In genomic region chr12:131283191-131283861, GRCh38 we compare ENCODE assay signal across 1 cellular context.
TF ChIP-seq lines count a peak whose summit lies in the region.

No MANE protein-coding gene starts in this region.

TF ChIP-seq in K562, 482 proteins besides CTCF, POLR2A, EP300 and RAD21 (continued from another document):
- TF ChIP-seq DEAF1 (CRISPR knock-in tag; IDR thresholded peaks at IDR 0.05) (no peak), TAL1 (IDR thresholded peaks at IDR 0.05) (no peak), AFF4 (CRISPR knock-in tag; IDR thresholded peaks at IDR 0.05) (no peak), ZNF140 (CRISPR knock-in tag; IDR thresholded peaks at IDR 0.05) (no peak), MCM7 (IDR thresholded peaks at IDR 0.05) (0 out of 4 replicates have a peak, but pooled peaks of 1 of the 2 experiments have one; percentile 65), ZNF224 (CRISPR knock-in tag; IDR thresholded peaks at IDR 0.05) (no peak), ZNF197 (CRISPR knock-in tag; IDR thresholded peaks at IDR 0.05; ENCODE audit: low read depth) (no peak), ZNF79 (CRISPR knock-in tag; IDR thresholded peaks at IDR 0.05; ENCODE audit: low read depth) (no peak), ZBTB34 (CRISPR knock-in tag; IDR thresholded peaks at IDR 0.05) (no peak), NBN (IDR thresholded peaks at IDR 0.05; ENCODE audit: low read depth) (no peak), ZNF445 (CRISPR knock-in tag; IDR thresholded peaks at IDR 0.05; ENCODE audit: low read depth) (no peak), MEF2A (IDR thresholded peaks at IDR 0.05; ENCODE audit: control insufficient read depth, low read depth, low read length) (no peak), TGIF2 (CRISPR knock-in tag; IDR thresholded peaks at IDR 0.05) (no peak), ZNF23 (CRISPR knock-in tag; IDR thresholded peaks at IDR 0.05) (no peak), ZNF699 (CRISPR knock-in tag; IDR thresholded peaks at IDR 0.05; ENCODE audit: insufficient replicate concordance) (no peak), PHB2 (IDR thresholded peaks at IDR 0.05; ENCODE audit: low read depth) (peak; percentile 42; the same call in 1 of the 2 replicates), NCOA4 (IDR thresholded peaks at IDR 0.05; ENCODE audit: partially characterized antibody) (peak; percentile 54), TRIM24 (IDR thresholded peaks at IDR 0.05) (0 out of 4 replicates have a peak, but pooled peaks of 1 of the 2 experiments have one; percentile 7), RFX5 (IDR thresholded peaks at IDR 0.05; ENCODE audit: low read depth, low read length) (no peak), RBM17 (IDR thresholded peaks at IDR 0.05; ENCODE audit: borderline replicate concordance, low read depth, low read length) (no peak), SMARCC2 (IDR thresholded peaks at IDR 0.05; ENCODE audit: low read depth) (no peak), ZNF589 (CRISPR knock-in tag; IDR thresholded peaks at IDR 0.05; ENCODE audit: low read depth) (no peak), HDGF (IDR thresholded peaks at IDR 0.05) (0 out of 2 replicates have a peak, but pooled peaks have one; percentile 43), ZNF830 (CRISPR knock-in tag; IDR thresholded peaks at IDR 0.05) (no peak), RBM39 (optimal IDR thresholded peaks at IDR 0.05; ENCODE audit: low read depth, low read length) (no peak), ZBTB26 (CRISPR knock-in tag; IDR thresholded peaks at IDR 0.05) (peak; percentile 42; the same call in 1 of the 2 replicates), E2F6 (IDR thresholded peaks at IDR 0.05; ENCODE audit: borderline replicate concordance in 1 of 2, extremely low read depth in 1 of 2, insufficient read depth in 1 of 2, insufficient read length in 1 of 2, low read depth in 1 of 2, low read length in 1 of 2, poor library complexity in 1 of 2, severe bottlenecking in 1 of 2) (no peak), HLTF (IDR thresholded peaks at IDR 0.05) (0 out of 2 replicates have a peak, but pooled peaks have one; percentile 54), ZNF12 (CRISPR knock-in tag; IDR thresholded peaks at IDR 0.05) (no peak)
- TF ChIP-seq, protein P1, sequence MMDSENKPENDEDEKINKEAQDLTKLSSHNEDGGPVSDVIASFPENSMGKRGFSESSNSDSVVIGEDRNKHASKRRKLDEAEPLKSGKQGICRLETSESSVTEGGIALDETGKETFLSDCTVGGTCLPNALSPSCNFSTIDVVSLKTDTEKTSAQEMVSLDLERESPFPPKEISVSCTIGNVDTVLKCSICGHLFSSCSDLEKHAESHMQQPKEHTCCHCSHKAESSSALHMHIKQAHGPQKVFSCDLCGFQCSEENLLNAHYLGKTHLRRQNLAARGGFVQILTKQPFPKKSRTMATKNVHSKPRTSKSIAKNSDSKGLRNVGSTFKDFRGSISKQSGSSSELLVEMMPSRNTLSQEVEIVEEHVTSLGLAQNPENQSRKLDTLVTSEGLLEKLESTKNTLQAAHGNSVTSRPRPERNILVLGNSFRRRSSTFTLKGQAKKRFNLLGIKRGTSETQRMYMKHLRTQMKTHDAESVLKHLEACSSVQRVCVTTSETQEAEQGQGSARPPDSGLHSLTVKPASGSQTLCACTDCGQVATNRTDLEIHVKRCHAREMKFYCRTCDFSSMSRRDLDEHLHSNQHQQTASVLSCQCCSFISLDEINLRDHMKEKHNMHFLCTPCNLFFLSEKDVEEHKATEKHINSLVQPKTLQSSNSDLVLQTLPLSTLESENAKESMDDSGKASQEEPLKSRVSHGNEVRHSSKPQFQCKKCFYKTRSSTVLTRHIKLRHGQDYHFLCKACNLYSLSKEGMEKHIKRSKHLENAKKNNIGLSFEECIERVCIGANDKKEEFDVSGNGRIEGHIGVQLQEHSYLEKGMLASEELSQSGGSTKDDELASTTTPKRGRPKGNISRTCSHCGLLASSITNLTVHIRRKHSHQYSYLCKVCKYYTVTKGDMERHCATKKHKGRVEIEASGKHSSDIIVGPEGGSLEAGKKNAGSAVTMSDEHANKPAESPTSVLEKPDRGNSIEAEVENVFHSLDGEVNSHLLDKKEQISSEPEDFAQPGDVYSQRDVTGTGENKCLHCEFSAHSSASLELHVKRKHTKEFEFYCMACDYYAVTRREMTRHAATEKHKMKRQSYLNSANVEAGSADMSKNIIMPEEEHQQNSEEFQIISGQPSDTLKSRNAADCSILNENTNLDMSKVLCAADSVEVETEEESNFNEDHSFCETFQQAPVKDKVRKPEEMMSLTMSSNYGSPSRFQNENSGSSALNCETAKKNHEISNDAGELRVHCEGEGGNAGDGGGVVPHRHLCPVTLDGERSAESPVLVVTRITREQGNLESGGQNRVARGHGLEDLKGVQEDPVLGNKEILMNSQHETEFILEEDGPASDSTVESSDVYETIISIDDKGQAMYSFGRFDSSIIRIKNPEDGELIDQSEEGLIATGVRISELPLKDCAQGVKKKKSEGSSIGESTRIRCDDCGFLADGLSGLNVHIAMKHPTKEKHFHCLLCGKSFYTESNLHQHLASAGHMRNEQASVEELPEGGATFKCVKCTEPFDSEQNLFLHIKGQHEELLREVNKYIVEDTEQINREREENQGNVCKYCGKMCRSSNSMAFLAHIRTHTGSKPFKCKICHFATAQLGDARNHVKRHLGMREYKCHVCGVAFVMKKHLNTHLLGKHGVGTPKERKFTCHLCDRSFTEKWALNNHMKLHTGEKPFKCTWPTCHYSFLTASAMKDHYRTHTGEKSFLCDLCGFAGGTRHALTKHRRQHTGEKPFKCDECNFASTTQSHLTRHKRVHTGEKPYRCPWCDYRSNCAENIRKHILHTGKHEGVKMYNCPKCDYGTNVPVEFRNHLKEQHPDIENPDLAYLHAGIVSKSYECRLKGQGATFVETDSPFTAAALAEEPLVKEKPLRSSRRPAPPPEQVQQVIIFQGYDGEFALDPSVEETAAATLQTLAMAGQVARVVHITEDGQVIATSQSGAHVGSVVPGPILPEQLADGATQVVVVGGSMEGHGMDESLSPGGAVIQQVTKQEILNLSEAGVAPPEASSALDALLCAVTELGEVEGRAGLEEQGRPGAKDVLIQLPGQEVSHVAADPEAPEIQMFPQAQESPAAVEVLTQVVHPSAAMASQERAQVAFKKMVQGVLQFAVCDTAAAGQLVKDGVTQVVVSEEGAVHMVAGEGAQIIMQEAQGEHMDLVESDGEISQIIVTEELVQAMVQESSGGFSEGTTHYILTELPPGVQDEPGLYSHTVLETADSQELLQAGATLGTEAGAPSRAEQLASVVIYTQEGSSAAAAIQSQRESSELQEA (IDR thresholded peaks at IDR 0.05; ENCODE audit: low read depth): peak; percentile 13; the same call in 1 of the 2 replicates
- TF ChIP-seq, protein P2, sequence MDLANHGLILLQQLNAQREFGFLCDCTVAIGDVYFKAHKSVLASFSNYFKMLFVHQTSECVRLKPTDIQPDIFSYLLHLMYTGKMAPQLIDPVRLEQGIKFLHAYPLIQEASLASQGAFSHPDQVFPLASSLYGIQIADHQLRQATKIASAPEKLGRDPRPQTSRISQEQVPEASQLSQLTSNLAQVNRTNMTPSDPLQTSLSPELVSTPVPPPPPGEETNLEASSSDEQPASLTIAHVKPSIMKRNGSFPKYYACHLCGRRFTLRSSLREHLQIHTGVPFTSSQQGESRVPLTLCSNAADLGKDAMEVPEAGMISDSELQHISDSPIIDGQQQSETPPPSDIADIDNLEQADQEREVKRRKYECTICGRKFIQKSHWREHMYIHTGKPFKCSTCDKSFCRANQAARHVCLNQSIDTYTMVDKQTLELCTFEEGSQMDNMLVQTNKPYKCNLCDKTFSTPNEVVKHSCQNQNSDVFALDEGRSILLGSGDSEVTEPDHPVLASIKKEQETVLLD (IDR thresholded peaks at IDR 0.05): no peak
- TF ChIP-seq, protein P3, sequence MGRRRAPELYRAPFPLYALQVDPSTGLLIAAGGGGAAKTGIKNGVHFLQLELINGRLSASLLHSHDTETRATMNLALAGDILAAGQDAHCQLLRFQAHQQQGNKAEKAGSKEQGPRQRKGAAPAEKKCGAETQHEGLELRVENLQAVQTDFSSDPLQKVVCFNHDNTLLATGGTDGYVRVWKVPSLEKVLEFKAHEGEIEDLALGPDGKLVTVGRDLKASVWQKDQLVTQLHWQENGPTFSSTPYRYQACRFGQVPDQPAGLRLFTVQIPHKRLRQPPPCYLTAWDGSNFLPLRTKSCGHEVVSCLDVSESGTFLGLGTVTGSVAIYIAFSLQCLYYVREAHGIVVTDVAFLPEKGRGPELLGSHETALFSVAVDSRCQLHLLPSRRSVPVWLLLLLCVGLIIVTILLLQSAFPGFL (CRISPR knock-in tag; IDR thresholded peaks at IDR 0.05): no peak
- TF ChIP-seq, protein P4, sequence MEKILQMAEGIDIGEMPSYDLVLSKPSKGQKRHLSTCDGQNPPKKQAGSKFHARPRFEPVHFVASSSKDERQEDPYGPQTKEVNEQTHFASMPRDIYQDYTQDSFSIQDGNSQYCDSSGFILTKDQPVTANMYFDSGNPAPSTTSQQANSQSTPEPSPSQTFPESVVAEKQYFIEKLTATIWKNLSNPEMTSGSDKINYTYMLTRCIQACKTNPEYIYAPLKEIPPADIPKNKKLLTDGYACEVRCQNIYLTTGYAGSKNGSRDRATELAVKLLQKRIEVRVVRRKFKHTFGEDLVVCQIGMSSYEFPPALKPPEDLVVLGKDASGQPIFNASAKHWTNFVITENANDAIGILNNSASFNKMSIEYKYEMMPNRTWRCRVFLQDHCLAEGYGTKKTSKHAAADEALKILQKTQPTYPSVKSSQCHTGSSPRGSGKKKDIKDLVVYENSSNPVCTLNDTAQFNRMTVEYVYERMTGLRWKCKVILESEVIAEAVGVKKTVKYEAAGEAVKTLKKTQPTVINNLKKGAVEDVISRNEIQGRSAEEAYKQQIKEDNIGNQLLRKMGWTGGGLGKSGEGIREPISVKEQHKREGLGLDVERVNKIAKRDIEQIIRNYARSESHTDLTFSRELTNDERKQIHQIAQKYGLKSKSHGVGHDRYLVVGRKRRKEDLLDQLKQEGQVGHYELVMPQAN (IDR thresholded peaks at IDR 0.05; ENCODE audit: borderline replicate concordance): 0 out of 2 replicates have a peak, but pooled peaks have one; percentile 27
